In genomic region chr18:21682276-21683051, GRCh38 we compare ENCODE assay signal across 8 cellular contexts. TPM values are rescaled to one million over a fixed set of nuclear protein-coding genes. Genes with fewer than 3 reads are reported as not detected.
A peak's percentile ranks its signal among the peaks of the same experiment; 100 is the strongest.
DNase-seq lines count a peak whose midpoint lies in the region; ATAC-seq and FAIRE-seq lines count a peak whose summit lies in the region.

No MANE protein-coding gene starts in this region.

- no peaks in the 10 kb centered on the region for H3K27me3 Mint-ChIP-seq in naive thymus-derived CD4-positive, alpha-beta T cell

- CTCF ChIA-PET in naive thymus-derived CD4-positive, alpha-beta T cell (lab: Charles Lee), result interaction anchor here (1.0 to 1.6 kb wide), 4 partner anchors 9 to 70 kb away, joined by 3 to 6 read pairs (median 5); partner anchors contain the start of gene ABHD3

- peak overlapping the region; percentile 63 for H3K4me3 ChIP-seq in naive thymus-derived CD4-positive, alpha-beta T cell (ENCODE audit: low read length)

- H3K4me1 Mint-ChIP-seq in naive thymus-derived CD4-positive, alpha-beta T cell, result peaks cover 0 to 23% (median 10%) of the 10 kb centered on the region in 7 donors

- H3K4me3 Mint-ChIP-seq in naive thymus-derived CD4-positive, alpha-beta T cell, result no peak overlapping the region

- H3K27me3 ChIP-seq in naive thymus-derived CD4-positive, alpha-beta T cell (ENCODE audit: control insufficient read depth in 2 of 2, insufficient read depth in 2 of 2, low read length in 2 of 2), result no peaks in the 10 kb centered on the region

- peak; percentile 84 for ATAC-seq in naive thymus-derived CD4-positive, alpha-beta T cell
- ATAC-seq in HG02623 (IDR thresholded peaks at IDR 0.05; ENCODE audit: unreplicated experiment), result no peak

- POLR2A ChIA-PET in naive thymus-derived CD4-positive, alpha-beta T cell (lab: Charles Lee), result interaction anchor here (0.9 to 2.5 kb wide), 6 partner anchors 22 to 82 kb away, joined by 3 to 14 read pairs (median 4); partner anchors contain the start of genes ABHD3, ESCO1 and SNRPD1

- DNase-seq in GM04503 (ENCODE audit: low read depth) (peak; percentile 53), HCEC 1CT (peak; percentile 61), SIG-M5 (lab: John Stamatoyannopoulos, UW) (peak; percentile 15), T1000 (lab: John Stamatoyannopoulos, UW) (no peak), NCI-H345 treated with DMSO at 0.1 percent for 48 hours (lab: John Stamatoyannopoulos, UW; ENCODE audit: unreplicated experiment) (no peak)
- peak in 8 of 9 donors; percentile 24 to 63 (median 47) for DNase-seq in naive thymus-derived CD4-positive, alpha-beta T cell

- peak overlapping the region; percentile 80 for H3K27ac ChIP-seq in naive thymus-derived CD4-positive, alpha-beta T cell (ENCODE audit: low read depth, low read length)

- intact Hi-C loops in naive thymus-derived CD4-positive, alpha-beta T cell (cut with micrococcal nuclease), result loop anchor here (1.0 kb wide), 3 partner anchors 22 to 70 kb away; partner anchors contain the start of genes ABHD3 (in 2 of the 2), MIB1 (in 1 of the 2) and SNRPD1 (in 1 of the 2)

- H3K36me3 Mint-ChIP-seq in naive thymus-derived CD4-positive, alpha-beta T cell, result peaks cover 0 to 4% (median 0%) of the 10 kb centered on the region in 5 donors

- H3K36me3 ChIP-seq in naive thymus-derived CD4-positive, alpha-beta T cell (ENCODE audit: control insufficient read depth in 2 of 3, insufficient read depth in 3 of 3, low read length in 3 of 3), result no peaks in the 10 kb centered on the region

- FAIRE-seq in endometrium (lab: Jason Lieb, UNC), result peak; percentile 21

- H3K9me3 Mint-ChIP-seq in naive thymus-derived CD4-positive, alpha-beta T cell, result no peaks in the 10 kb centered on the region

- H3K27ac Mint-ChIP-seq in naive thymus-derived CD4-positive, alpha-beta T cell, result no peak overlapping the region

- peaks cover 7% of the 10 kb centered on the region in 2 donors for H3K4me1 ChIP-seq in naive thymus-derived CD4-positive, alpha-beta T cell (ENCODE audit: control insufficient read depth in 2 of 2, insufficient read depth in 2 of 2, low read length in 2 of 2)

- H3K9me3 ChIP-seq in naive thymus-derived CD4-positive, alpha-beta T cell (ENCODE audit: control insufficient read depth in 2 of 3, low read length in 3 of 3), result no peaks in the 10 kb centered on the region

RNA-seq across cellular contexts. Expression of gene ABHD3, which starts 22.1 kb away (rescaled TPM):
- total RNA-seq in naive thymus-derived CD4-positive, alpha-beta T cell, result 10 to 100 TPM; 26.9 to 53.1 (median 43.6) TPM
- 10 to 100 TPM; 21.9 to 22.8 TPM for polyA plus RNA-seq in naive thymus-derived CD4-positive, alpha-beta T cell

RNA-seq across cellular contexts. Expression of gene MIB1, which starts 58.1 kb away (rescaled TPM):
- total RNA-seq in naive thymus-derived CD4-positive, alpha-beta T cell, result 10 to 100 TPM; 16.0 to 35.2 (median 19.8) TPM
- 1 to 10 TPM; 3.9 to 4.2 TPM for polyA plus RNA-seq in naive thymus-derived CD4-positive, alpha-beta T cell

Comparison
In these comparisons a context has a peak if more than half of its experiments do, and no peak if none do; other contexts are left out.
1. DNase-seq: peak in GM04503 (single experiment), HCEC 1CT (single experiment), SIG-M5 (single experiment) and naive thymus-derived CD4-positive, alpha-beta T cell (8 of 9); none in T1000 (single experiment) and NCI-H345 treated with DMSO at 0.1 percent for 48 hours (single experiment).